In genomic region chr4:36511785-36512184, GRCh38 we compare ENCODE assay signal across 6 cellular contexts.
"Had no signal": no experiment of that assay in that cellular context is flagged by ENCODE, and none has a peak within 500 bp of the region (broad histone marks: within the 10 kb centered on the region; RNA-seq: fewer than 3 reads in every experiment).

No MANE protein-coding gene starts in this region.

- H3K4me1 Mint-ChIP-seq: IgD-negative memory B cell had no signal

- H3K27ac ChIP-seq: HL-60, KMS-11 had no signal

- H3K9ac ChIP-seq: KMS-11 had no signal

- FAIRE-seq: HTR-8/SVneo had no signal

- H3K4me2 ChIP-seq: KMS-11 had no signal

- DNase-seq: KBM-7, KG1 had no signal

- H3K36me3 Mint-ChIP-seq: IgD-negative memory B cell had no signal

- H3K27me3 Mint-ChIP-seq: IgD-negative memory B cell had no signal

- H3K4me3 Mint-ChIP-seq: IgD-negative memory B cell had no signal

- H3K27ac Mint-ChIP-seq: IgD-negative memory B cell had no signal
